ENCODE assay signal across 8 cellular contexts in genomic region chr10:78255796-78256638, GRCh38.
DNase-seq lines count a peak whose midpoint lies in the region; ATAC-seq, FAIRE-seq and TF ChIP-seq lines count a peak whose summit lies in the region.
"Had no signal": no experiment of that assay in that cellular context is flagged by ENCODE, and none has a peak within 500 bp of the region (broad histone marks: within the 10 kb centered on the region; RNA-seq: fewer than 3 reads in every experiment).

No MANE protein-coding gene starts in this region.

- H3K27me3 ChIP-seq in HUES64 (ENCODE audit: insufficient read depth, low read length) (no peaks in the 10 kb centered on the region), K562 (ENCODE audit: control insufficient read depth in 2 of 2, insufficient read depth in 2 of 2, low read length in 2 of 2) (peaks cover 3 to 28% of the 10 kb centered on the region in 2 experiments; a peak in 4 of 5 replicates)

- BruUV-seq in K562 (replicated peaks; lab: Mats Ljungman, UMichigan) = no TSS peak

- peaks cover 3% of the 10 kb centered on the region for H3K27me3 Mint-ChIP-seq in type B pancreatic cell

- intact Hi-C loops in K562 (cut with micrococcal nuclease) = no loop called here

- TF ChIP-seq POLR2A in K562 (conservative IDR thresholded peaks at IDR 0.05) = no peak
- TF ChIP-seq POLR2A in GM12891 (IDR thresholded peaks at IDR 0.05; ENCODE audit: low read depth, low read length) = no peak

- no peaks in the 10 kb centered on the region for H3K36me3 ChIP-seq in HUES64 (ENCODE audit: insufficient read depth, low read length)
- H3K36me3 ChIP-seq in K562 (ENCODE audit: control insufficient read depth, insufficient read depth, low read length) = no peaks in the 10 kb centered on the region

- WGBS in HUES64 = 82% methylated on average over 9 of the region's 9 CpGs
- WGBS in K562 (ENCODE audit: insufficient coverage, low coverage, missing lambda C conversion rate) = 12% methylated on average over 9 of the region's 9 CpGs

- peaks cover 27% of the 10 kb centered on the region for H3K4me1 Mint-ChIP-seq in type B pancreatic cell (ENCODE audit: unreplicated experiment)
- H3K4me1 Mint-ChIP-seq: IgD-negative memory B cell had no signal

- H3K27ac ChIP-seq in HUES64 (ENCODE audit: low read depth, low read length) (no peak overlapping the region; the same call in 1 of the 2 replicates), K562 (ENCODE audit: extremely low read depth, low read depth, low read length) (peak overlapping the region; percentile 70; the same call in 2 of the 3 replicates)

- H3K4me2 ChIP-seq in K562 (ENCODE audit: insufficient read depth, low read length) = peak overlapping the region; percentile 34; the same call in 1 of the 2 replicates

- H3K4me3 ChIP-seq in HUES64 (ENCODE audit: low read length) = no peak overlapping the region
- H3K4me3 ChIP-seq in K562 = no peak overlapping the region

- no peaks in the 10 kb centered on the region for H3K9me3 Mint-ChIP-seq in type B pancreatic cell

- H3K36me3 Mint-ChIP-seq in type B pancreatic cell = no peaks in the 10 kb centered on the region

- peaks cover 5% of the 10 kb centered on the region; the same call in 1 of the 2 replicates for H3K4me1 ChIP-seq in HUES64 (ENCODE audit: insufficient read depth, low read length)
- H3K4me1 ChIP-seq in K562 (replicated peaks in 1 of 2; ENCODE audit: control insufficient read depth in 2 of 2, insufficient read depth in 2 of 2, low read length in 2 of 2) = peaks cover 8 to 15% of the 10 kb centered on the region in 2 experiments; a peak in 3 of 5 replicates

- H3K9ac ChIP-seq in HUES64 (ENCODE audit: low read depth, low read length) (0 out of 2 replicates have a peak overlapping the region, but pooled peaks have one; percentile 18), K562 (ENCODE audit: insufficient read depth in 1 of 2, low read depth in 2 of 2, low read length in 2 of 2) (no peak overlapping the region)

- peak; percentile 89 for FAIRE-seq in K562 (lab: Jason Lieb, UNC)
- no peak for FAIRE-seq in GM12891 (lab: Jason Lieb, UNC)

- H3K27ac Mint-ChIP-seq in type B pancreatic cell = peak overlapping the region; percentile 39
- H3K27ac Mint-ChIP-seq: IgD-negative memory B cell had no signal

- H3K9me3 ChIP-seq in HUES64 (ENCODE audit: insufficient read depth, low read depth, low read length) = no peaks in the 10 kb centered on the region
- H3K9me3 ChIP-seq in K562 (replicated peaks; ENCODE audit: control insufficient read depth, insufficient read depth, low read depth, low read length) = no peaks in the 10 kb centered on the region

- POLR2A ChIA-PET in K562 (lab: Yijun Ruan, JAX) = interaction anchor here (0.6 to 1.4 kb wide), 8 partner anchors 10 to 733 kb away, joined by 3 to 4 read pairs (median 3); no protein-coding TSS in a partner anchor

- CTCF ChIA-PET in K562 (lab: Yijun Ruan, JAX; ENCODE audit: low intra/inter-chr PET ratio) = no interaction called here

- no peaks in the 10 kb centered on the region for H3K79me2 ChIP-seq in K562 (ENCODE audit: control insufficient read depth, insufficient read depth, low read length)

- no peaks in the 10 kb centered on the region for H3K9me1 ChIP-seq in K562 (ENCODE audit: control insufficient read depth, insufficient read depth, low read length)

- no peak overlapping the region for H3K4me3 Mint-ChIP-seq in type B pancreatic cell
- H3K4me3 Mint-ChIP-seq: IgD-negative memory B cell had no signal

- DNase-seq in K562 (ENCODE audit: extremely low read depth in 1 of 4, low spot score in 3 of 4) (peak; percentile 57 to 78 (median 60)), kidney glomerular epithelial cell (lab: John Stamatoyannopoulos, UW) (peak; percentile 96), type B pancreatic cell (ENCODE audit: extremely low spot score, unreplicated experiment) (no peak), GM12891 (ENCODE audit: insufficient read length, low spot score) (no peak)

- peak; percentile 94 for TF ChIP-seq EP300 in K562 (IDR thresholded peaks at IDR 0.05; ENCODE audit: low read length)

- no peaks in the 10 kb centered on the region for H4K20me1 ChIP-seq in K562 (replicated peaks; ENCODE audit: control insufficient read depth, insufficient read depth, low read length)

- TF ChIP-seq CTCF in K562 (IDR thresholded peaks at IDR 0.05 in 2 of 3, conservative IDR thresholded peaks at IDR 0.05 in 1 of 3; ENCODE audit: insufficient read depth in 2 of 3, low read depth in 1 of 3, low read length in 3 of 3) (no peak), type B pancreatic cell (conservative IDR thresholded peaks at IDR 0.05) (no peak)

- ATAC-seq in K562 = peak; percentile 92
- ATAC-seq in HG03097 (IDR thresholded peaks at IDR 0.05; ENCODE audit: low FRiP score, unreplicated experiment) = no peak
- ATAC-seq in HG03108 (IDR thresholded peaks at IDR 0.05; ENCODE audit: unreplicated experiment) = no peak

- peak overlapping the region; percentile 58; the same call in 1 of the 2 replicates for H2AFZ ChIP-seq in K562 (ENCODE audit: low read depth, low read length)

- no peak for TF ChIP-seq RAD21 in K562 (CRISPR knock-in tag; conservative IDR thresholded peaks at IDR 0.05 in 1 of 2, IDR thresholded peaks at IDR 0.05 in 1 of 2)

- in situ Hi-C loops in K562 (cut with MboI) = no loop called here

TF ChIP-seq in K562, 482 proteins besides CTCF, POLR2A, EP300 and RAD21 (continues in another document):
- TF ChIP-seq GABPB1 (CRISPR knock-in tag; IDR thresholded peaks at IDR 0.05) (no peak), E2F3 (CRISPR knock-in tag; IDR thresholded peaks at IDR 0.05) (no peak; the same call in 1 of the 2 replicates), NCOA1 (IDR thresholded peaks at IDR 0.05; ENCODE audit: low read depth) (peak; percentile 83), ZHX1 (conservative IDR thresholded peaks at IDR 0.05; ENCODE audit: low read length) (no peak), SMAD1 (IDR thresholded peaks at IDR 0.05; ENCODE audit: low read depth, low read length, partially characterized antibody) (no peak)

TF ChIP-seq in GM12891, 5 proteins besides CTCF, POLR2A, EP300 and RAD21:
- no peak for TF ChIP-seq PAX5 (IDR thresholded peaks at IDR 0.05; ENCODE audit: insufficient read depth, low read length, severe bottlenecking)
- no peak for TF ChIP-seq POU2F2 (IDR thresholded peaks at IDR 0.05; ENCODE audit: low read depth, low read length)
- TF ChIP-seq POLR2AphosphoS5 (IDR thresholded peaks at IDR 0.05; ENCODE audit: low read depth, low read length) = no peak
- no peak for TF ChIP-seq TAF1 (IDR thresholded peaks at IDR 0.05; ENCODE audit: low read depth, low read length)
- no peak for TF ChIP-seq SPI1 (IDR thresholded peaks at IDR 0.05; ENCODE audit: low read depth, low read length)

Comparison
In these comparisons a context has a peak if more than half of its experiments do, and no peak if none do; other contexts are left out.
1. DNase-seq: peak in K562 (4 of 4) and kidney glomerular epithelial cell (single experiment); none in type B pancreatic cell (single experiment) and GM12891 (single experiment).